ENCODE assay signal across 1 cellular context in genomic region chr21:43278359-43278758, GRCh38.
TF ChIP-seq lines count a peak whose summit lies in the region.

No MANE protein-coding gene starts in this region.

TF ChIP-seq in SK-N-SH, 30 proteins besides CTCF, POLR2A, EP300 and RAD21 (continued from another document):
- TF ChIP-seq, protein P1, sequence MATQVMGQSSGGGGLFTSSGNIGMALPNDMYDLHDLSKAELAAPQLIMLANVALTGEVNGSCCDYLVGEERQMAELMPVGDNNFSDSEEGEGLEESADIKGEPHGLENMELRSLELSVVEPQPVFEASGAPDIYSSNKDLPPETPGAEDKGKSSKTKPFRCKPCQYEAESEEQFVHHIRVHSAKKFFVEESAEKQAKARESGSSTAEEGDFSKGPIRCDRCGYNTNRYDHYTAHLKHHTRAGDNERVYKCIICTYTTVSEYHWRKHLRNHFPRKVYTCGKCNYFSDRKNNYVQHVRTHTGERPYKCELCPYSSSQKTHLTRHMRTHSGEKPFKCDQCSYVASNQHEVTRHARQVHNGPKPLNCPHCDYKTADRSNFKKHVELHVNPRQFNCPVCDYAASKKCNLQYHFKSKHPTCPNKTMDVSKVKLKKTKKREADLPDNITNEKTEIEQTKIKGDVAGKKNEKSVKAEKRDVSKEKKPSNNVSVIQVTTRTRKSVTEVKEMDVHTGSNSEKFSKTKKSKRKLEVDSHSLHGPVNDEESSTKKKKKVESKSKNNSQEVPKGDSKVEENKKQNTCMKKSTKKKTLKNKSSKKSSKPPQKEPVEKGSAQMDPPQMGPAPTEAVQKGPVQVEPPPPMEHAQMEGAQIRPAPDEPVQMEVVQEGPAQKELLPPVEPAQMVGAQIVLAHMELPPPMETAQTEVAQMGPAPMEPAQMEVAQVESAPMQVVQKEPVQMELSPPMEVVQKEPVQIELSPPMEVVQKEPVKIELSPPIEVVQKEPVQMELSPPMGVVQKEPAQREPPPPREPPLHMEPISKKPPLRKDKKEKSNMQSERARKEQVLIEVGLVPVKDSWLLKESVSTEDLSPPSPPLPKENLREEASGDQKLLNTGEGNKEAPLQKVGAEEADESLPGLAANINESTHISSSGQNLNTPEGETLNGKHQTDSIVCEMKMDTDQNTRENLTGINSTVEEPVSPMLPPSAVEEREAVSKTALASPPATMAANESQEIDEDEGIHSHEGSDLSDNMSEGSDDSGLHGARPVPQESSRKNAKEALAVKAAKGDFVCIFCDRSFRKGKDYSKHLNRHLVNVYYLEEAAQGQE (IDR thresholded peaks at IDR 0.05; ENCODE audit: low read depth, low read length), result no peak
- no peak for TF ChIP-seq MEF2A (IDR thresholded peaks at IDR 0.05; ENCODE audit: borderline replicate concordance, low read depth)
- no peak for TF ChIP-seq PBX3 (IDR thresholded peaks at IDR 0.05)
- TF ChIP-seq TCF12 (IDR thresholded peaks at IDR 0.05), result no peak
- TF ChIP-seq ELF1 (IDR thresholded peaks at IDR 0.05), result no peak
- no peak for TF ChIP-seq SIN3A (IDR thresholded peaks at IDR 0.05; ENCODE audit: borderline replicate concordance, low read depth, low read length)
- TF ChIP-seq CHD2 (IDR thresholded peaks at IDR 0.05; ENCODE audit: low read length, partially characterized antibody), result no peak
- no peak for TF ChIP-seq EZH2phosphoT487 (IDR thresholded peaks at IDR 0.05; ENCODE audit: borderline replicate concordance, low read depth)
- TF ChIP-seq MAX (IDR thresholded peaks at IDR 0.05; ENCODE audit: low read depth), result no peak
- no peak for TF ChIP-seq YY1 (IDR thresholded peaks at IDR 0.05; ENCODE audit: low read depth)
- no peak for TF ChIP-seq FOXJ3 (CRISPR knock-in tag; IDR thresholded peaks at IDR 0.05)
TF ChIP-seq in SK-N-SH: peak in this region for 0.
